15 cellular contexts compared by ENCODE assay signal in the genomic region with DNA sequence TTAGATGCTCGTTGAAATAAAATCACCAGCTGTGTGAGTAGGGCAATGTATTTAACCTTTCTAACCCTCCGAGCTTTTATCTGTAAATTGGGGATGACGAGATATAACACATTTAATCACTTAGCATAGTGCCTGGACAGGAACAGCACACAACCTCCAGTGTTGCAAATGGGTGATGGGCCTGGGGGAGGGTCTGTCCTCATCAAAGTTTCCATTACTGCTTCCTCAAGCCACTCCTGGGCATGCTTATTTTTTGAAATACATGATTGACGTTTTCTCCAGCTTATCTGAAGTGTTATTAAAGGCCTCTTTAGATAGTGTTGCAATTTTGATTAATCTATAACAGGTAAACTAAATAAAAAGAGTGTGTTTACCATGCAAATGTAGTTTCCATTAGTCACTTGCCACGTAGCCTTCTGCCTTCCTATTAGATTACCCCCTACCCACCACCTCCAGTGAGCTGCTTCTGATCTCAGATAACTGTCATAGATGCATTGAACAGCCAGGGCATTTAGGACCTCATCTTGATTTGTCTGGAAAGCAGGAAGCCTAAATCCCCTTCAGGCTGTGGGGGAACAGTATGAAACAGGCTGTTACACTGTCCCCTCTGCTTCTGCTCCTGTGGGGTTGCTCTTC. TPM values are rescaled to one million over a fixed set of nuclear protein-coding genes. Genes with fewer than 3 reads are reported as not detected.
DNase-seq lines count a peak whose midpoint lies in the region; ATAC-seq, FAIRE-seq and TF ChIP-seq lines count a peak whose summit lies in the region.
"Had no signal": no experiment of that assay in that cellular context is flagged by ENCODE, and none has a peak within 500 bp of the region (broad histone marks: within the 10 kb centered on the region; RNA-seq: fewer than 3 reads in every experiment).

No MANE protein-coding gene starts in this region.

- H3K27ac ChIP-seq in lung (ENCODE audit: low read depth in 1 of 2, low read length in 1 of 2): peak overlapping the region in 1 of 2 donors; percentile 24
- no peak overlapping the region for H3K27ac ChIP-seq in small intestine (ENCODE audit: low read depth in 1 of 2, low read length in 1 of 2)
- H3K27ac ChIP-seq: BLaER1 had no signal

- H3K4me3 ChIP-seq in lung (no peak overlapping the region), small intestine (ENCODE audit: low read depth in 1 of 2, low read length in 2 of 2) (no peak overlapping the region)
- H3K4me3 ChIP-seq: BLaER1 had no signal

- no peak for FAIRE-seq in small intestine (lab: Jason Lieb, UNC)
- FAIRE-seq: G401.6, GM12891 had no signal

- DNase-seq in NCI-H2227 (lab: John Stamatoyannopoulos, UW; ENCODE audit: unreplicated experiment) (peak; percentile 24), lung (ENCODE audit: low spot score) (no peak), small intestine (peak; percentile 4), left lobe of liver (ENCODE audit: low spot score) (no peak), cerebellar cortex (ENCODE audit: low spot score) (no peak)
- DNase-seq: DMS79 treated with DMSO at 0.1 percent for 48 hours, EL, GOT3, H9 had no signal

- H3K36me3 ChIP-seq in lung (ENCODE audit: control insufficient read depth in 2 of 2, insufficient read depth in 2 of 2, low read length in 2 of 2): no peaks in the 10 kb centered on the region
- H3K36me3 ChIP-seq in small intestine (ENCODE audit: control insufficient read depth in 2 of 2, insufficient read depth in 2 of 2, low read length in 2 of 2): no peaks in the 10 kb centered on the region
- H3K36me3 ChIP-seq: BLaER1 had no signal

- H3K27me3 ChIP-seq in lung (ENCODE audit: control insufficient read depth, insufficient read depth): no peaks in the 10 kb centered on the region
- H3K27me3 ChIP-seq in small intestine (ENCODE audit: control insufficient read depth in 2 of 2, insufficient read depth in 2 of 2, low read length in 2 of 2): peaks cover 0 to 2% of the 10 kb centered on the region in 2 donors
- H3K27me3 ChIP-seq: BLaER1 had no signal

- no peak for TF ChIP-seq CTCF in lung (IDR thresholded peaks at IDR 0.05; ENCODE audit: control extremely low read depth, extremely low read depth)

- ATAC-seq in SK-N-SH treated with all-trans-retinoic acid at 6 μM for 48 hours (no peak), lung (ENCODE audit: insufficient read depth, low FRiP score) (peak; percentile 34), HG03432 (IDR thresholded peaks at IDR 0.05; ENCODE audit: unreplicated experiment) (no peak), GM21825 (IDR thresholded peaks at IDR 0.05; ENCODE audit: unreplicated experiment) (no peak), left lobe of liver (no peak)

- peaks cover 0 to 2% of the 10 kb centered on the region in 2 donors for H3K4me1 ChIP-seq in lung (ENCODE audit: control insufficient read depth in 2 of 2, insufficient read depth in 2 of 2, low read length in 2 of 2)
- no peaks in the 10 kb centered on the region for H3K4me1 ChIP-seq in small intestine (ENCODE audit: control insufficient read depth in 2 of 2, insufficient read depth in 1 of 2, low read depth in 1 of 2, low read length in 1 of 2)
- H3K4me1 ChIP-seq: BLaER1 had no signal

- WGBS in lung, 2 donors: 69 to 82% methylated on average over 5 of the region's 5 CpGs
- WGBS in small intestine, 3 donors: 9 to 55% (median 28%) methylated on average over 5 of the region's 5 CpGs

- no peaks in the 10 kb centered on the region for H3K9me3 ChIP-seq in lung (ENCODE audit: control insufficient read depth in 2 of 2, insufficient read depth in 1 of 2, low read length in 1 of 2)
- H3K9me3 ChIP-seq in small intestine (ENCODE audit: control insufficient read depth, low read depth): no peaks in the 10 kb centered on the region
- H3K9me3 ChIP-seq: BLaER1 had no signal

TF ChIP-seq in SK-N-SH treated with all-trans-retinoic acid at 6 μM for 48 hours, 23 proteins besides CTCF, POLR2A, EP300 and RAD21:
- TF ChIP-seq OSR1 (CRISPR knock-in tag; IDR thresholded peaks at IDR 0.05) (no peak), SNAI2 (CRISPR knock-in tag; IDR thresholded peaks at IDR 0.05) (no peak), ZNF8 (CRISPR knock-in tag; IDR thresholded peaks at IDR 0.05) (no peak)
- TF ChIP-seq, protein P1, sequence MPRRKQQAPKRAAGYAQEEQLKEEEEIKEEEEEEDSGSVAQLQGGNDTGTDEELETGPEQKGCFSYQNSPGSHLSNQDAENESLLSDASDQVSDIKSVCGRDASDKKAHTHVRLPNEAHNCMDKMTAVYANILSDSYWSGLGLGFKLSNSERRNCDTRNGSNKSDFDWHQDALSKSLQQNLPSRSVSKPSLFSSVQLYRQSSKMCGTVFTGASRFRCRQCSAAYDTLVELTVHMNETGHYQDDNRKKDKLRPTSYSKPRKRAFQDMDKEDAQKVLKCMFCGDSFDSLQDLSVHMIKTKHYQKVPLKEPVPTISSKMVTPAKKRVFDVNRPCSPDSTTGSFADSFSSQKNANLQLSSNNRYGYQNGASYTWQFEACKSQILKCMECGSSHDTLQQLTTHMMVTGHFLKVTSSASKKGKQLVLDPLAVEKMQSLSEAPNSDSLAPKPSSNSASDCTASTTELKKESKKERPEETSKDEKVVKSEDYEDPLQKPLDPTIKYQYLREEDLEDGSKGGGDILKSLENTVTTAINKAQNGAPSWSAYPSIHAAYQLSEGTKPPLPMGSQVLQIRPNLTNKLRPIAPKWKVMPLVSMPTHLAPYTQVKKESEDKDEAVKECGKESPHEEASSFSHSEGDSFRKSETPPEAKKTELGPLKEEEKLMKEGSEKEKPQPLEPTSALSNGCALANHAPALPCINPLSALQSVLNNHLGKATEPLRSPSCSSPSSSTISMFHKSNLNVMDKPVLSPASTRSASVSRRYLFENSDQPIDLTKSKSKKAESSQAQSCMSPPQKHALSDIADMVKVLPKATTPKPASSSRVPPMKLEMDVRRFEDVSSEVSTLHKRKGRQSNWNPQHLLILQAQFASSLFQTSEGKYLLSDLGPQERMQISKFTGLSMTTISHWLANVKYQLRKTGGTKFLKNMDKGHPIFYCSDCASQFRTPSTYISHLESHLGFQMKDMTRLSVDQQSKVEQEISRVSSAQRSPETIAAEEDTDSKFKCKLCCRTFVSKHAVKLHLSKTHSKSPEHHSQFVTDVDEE (CRISPR knock-in tag; IDR thresholded peaks at IDR 0.05): peak; percentile 7; the same call in 1 of the 2 replicates
TF ChIP-seq in SK-N-SH treated with all-trans-retinoic acid at 6 μM for 48 hours: peak in this region for 1.

RNA-seq across cellular contexts. Expression of gene TANC2, which starts 42.4 kb away (rescaled TPM):
- 100 to 1,000 TPM in 1 of 2 donors, 10 to 100 TPM in 1; 77.9 to 136 TPM for total RNA-seq in lung
- polyA plus RNA-seq in lung: 10 to 100 TPM; 15.0 to 26.8 TPM
- polyA plus RNA-seq in small intestine: 1 to 10 TPM in 1 of 3 donors, under 1 TPM in 2; 0.22 to 3.7 (median 0.54) TPM
- 3.0 TPM for total RNA-seq in left lobe of liver

Comparison
In these comparisons a context has a peak if more than half of its experiments do, and no peak if none do; other contexts are left out.
1. DNase-seq: peak in NCI-H2227 (single experiment) and small intestine (single experiment); none in lung (single experiment), left lobe of liver (single experiment) and cerebellar cortex (single experiment).
2. RNA of gene TANC2, which starts 42.4 kb away (total RNA-seq): 77.9 to 136 TPM in lung; 3.0 TPM in left lobe of liver (single experiment); every median in the first group is over 10 times any median in the second.